In the genomic region with DNA sequence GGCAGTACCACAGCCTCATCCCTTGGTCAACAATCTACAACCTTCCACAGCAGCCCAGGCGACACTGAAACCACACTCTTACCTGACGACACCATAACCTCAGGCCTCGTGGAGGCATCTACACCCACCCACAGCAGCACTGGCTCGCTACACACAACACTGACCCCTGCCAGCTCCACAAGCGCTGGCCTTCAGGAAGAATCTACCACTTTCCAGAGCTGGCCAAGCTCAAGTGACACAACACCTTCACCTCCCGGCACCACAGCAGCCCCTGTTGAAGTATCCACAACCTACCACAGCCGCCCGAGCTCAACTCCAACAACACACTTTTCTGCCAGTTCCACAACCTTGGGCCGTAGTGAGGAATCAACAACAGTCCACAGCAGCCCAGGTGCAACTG, we compare ENCODE assay signal across 15 cellular contexts. TPM values are rescaled to one million over a fixed set of nuclear protein-coding genes. Genes with fewer than 3 reads are reported as not detected.
A peak's percentile ranks its signal among the peaks of the same experiment; 100 is the strongest.
DNase-seq lines count a peak whose midpoint lies in the region; ATAC-seq and TF ChIP-seq lines count a peak whose summit lies in the region.
"Not testable (repeated sequence)": the region's sequence is repeated elsewhere in the genome, so short reads cannot be mapped to it uniquely, and the experiment has no call there.
"Had no signal": no experiment of that assay in that cellular context is flagged by ENCODE, and none has a peak within 500 bp of the region (broad histone marks: within the 10 kb centered on the region; RNA-seq: fewer than 3 reads in every experiment).

No MANE protein-coding gene starts in this region.

- intact Hi-C loops in mucosa of descending colon (cut with DNase I, micrococcal nuclease); aorta (cut with DNase I): not testable (repeated sequence)

- not testable (repeated sequence) for H3K4me3 ChIP-seq in mucosa of descending colon; upper lobe of left lung; aorta (ENCODE audit: low read length in 2 of 2)

- not testable (repeated sequence) for DNase-seq in left lobe of liver (ENCODE audit: low spot score); mucosa of descending colon; omental fat pad (ENCODE audit: low spot score); upper lobe of left lung; aorta

- not testable (repeated sequence) for H3K9me3 Mint-ChIP-seq in stimulated activated memory B cell treated with anti-CD40 and anti-IgM and Interleukin-4, amounts not matched to agents 10 μg/mL and 1 μg/mL and 100 μg/mL, for 72 hours

- not testable (repeated sequence) for H3K27ac ChIP-seq in upper lobe of left lung; aorta (ENCODE audit: low read depth in 1 of 2, low read length in 2 of 2)

- not testable (repeated sequence) for H3K27me3 Mint-ChIP-seq in stimulated activated memory B cell treated with anti-CD40 and anti-IgM and Interleukin-4, amounts not matched to agents 10 μg/mL and 1 μg/mL and 100 μg/mL, for 72 hours

- TF ChIP-seq CTCF in mucosa of descending colon (IDR thresholded peaks at IDR 0.05); omental fat pad (IDR thresholded peaks at IDR 0.05); upper lobe of left lung (IDR thresholded peaks at IDR 0.05): not testable (repeated sequence)

- WGBS in upper lobe of left lung, 2 donors = no CpG with 5 or more reads among the region's 9 CpGs
- no CpG with 5 or more reads among the region's 9 CpGs for WGBS in aorta, 2 donors

- TF ChIP-seq POLR2A in upper lobe of left lung (IDR thresholded peaks at IDR 0.05) = not testable (repeated sequence)

- not testable (repeated sequence) for H3K27ac Mint-ChIP-seq in stimulated activated memory B cell treated with anti-CD40 and anti-IgM and Interleukin-4, amounts not matched to agents 10 μg/mL and 1 μg/mL and 100 μg/mL, for 72 hours

- peak; percentile 15 for ATAC-seq in left lobe of liver
- peak; percentile 48 for ATAC-seq in mucosa of descending colon
- ATAC-seq in omental fat pad (ENCODE audit: low FRiP score) = peak; percentile 41
- peak; percentile 31 for ATAC-seq in stimulated activated memory B cell treated with anti-CD40 and anti-IgM and Interleukin-4, amounts not matched to agents 10 μg/mL and 1 μg/mL and 100 μg/mL, for 72 hours
- peak; percentile 40 to 79 for ATAC-seq in upper lobe of left lung (ENCODE audit: low FRiP score in 2 of 2)
- ATAC-seq in aorta (ENCODE audit: low FRiP score) = peak; percentile 72

- not testable (repeated sequence) for H3K27me3 ChIP-seq in upper lobe of left lung; aorta (ENCODE audit: control insufficient read depth in 1 of 2, insufficient read depth in 2 of 2, low read length in 1 of 2)

- not testable (repeated sequence) for H3K36me3 Mint-ChIP-seq in stimulated activated memory B cell treated with anti-CD40 and anti-IgM and Interleukin-4, amounts not matched to agents 10 μg/mL and 1 μg/mL and 100 μg/mL, for 72 hours

- not testable (repeated sequence) for TF ChIP-seq EP300 in upper lobe of left lung (IDR thresholded peaks at IDR 0.05)

- H3K36me3 ChIP-seq in mucosa of descending colon (ENCODE audit: low read depth); upper lobe of left lung; aorta (ENCODE audit: control insufficient read depth in 1 of 2, insufficient read depth in 2 of 2, low read length in 1 of 2): not testable (repeated sequence)

- H3K4me3 Mint-ChIP-seq in stimulated activated memory B cell treated with anti-CD40 and anti-IgM and Interleukin-4, amounts not matched to agents 10 μg/mL and 1 μg/mL and 100 μg/mL, for 72 hours = not testable (repeated sequence)

- H3K9me3 ChIP-seq in mucosa of descending colon; upper lobe of left lung; aorta (ENCODE audit: control insufficient read depth, low read length): not testable (repeated sequence)

- not testable (repeated sequence) for H3K4me1 Mint-ChIP-seq in stimulated activated memory B cell treated with anti-CD40 and anti-IgM and Interleukin-4, amounts not matched to agents 10 μg/mL and 1 μg/mL and 100 μg/mL, for 72 hours

- not testable (repeated sequence) for H3K4me1 ChIP-seq in mucosa of descending colon (ENCODE audit: low read depth); upper lobe of left lung; aorta (ENCODE audit: control insufficient read depth in 1 of 2, insufficient read depth in 2 of 2, low read length in 2 of 2)

RNA-seq across cellular contexts. Expression of a gene that starts 25.2 kb away (rescaled TPM):
- total RNA-seq in left lobe of liver = not detected
- 10 to 100 TPM; 12.4 to 28.4 (median 22.2) TPM for total RNA-seq in mucosa of descending colon
- not detected for total RNA-seq in omental fat pad
- total RNA-seq in upper lobe of left lung = not detected
- not detected for total RNA-seq in aorta
- 1 to 10 TPM in 1 of 2 donors, not detected in 1; 1.6 TPM for polyA plus RNA-seq in aorta
- total RNA-seq: A673; CD4-positive, alpha-beta memory T cell; CD4-positive, CD25-positive, alpha-beta regulatory T cell; CD8-positive, alpha-beta memory T cell; Daoy; G401; GM12878 had no signal
- polyA plus RNA-seq: AG04450; CD14-positive monocyte; CD4-positive, alpha-beta memory T cell; CD4-positive, CD25-positive, alpha-beta regulatory T cell; CD8-positive, alpha-beta memory T cell had no signal

RNA-seq across cellular contexts. Expression of a gene that starts 25.3 kb away (rescaled TPM):
- 0.05 TPM for total RNA-seq in left lobe of liver
- 100 to 1,000 TPM; 357 to 848 (median 814) TPM for total RNA-seq in mucosa of descending colon
- 1 to 10 TPM in 1 of 4 donors, not detected in 3; 2.4 TPM for total RNA-seq in omental fat pad
- total RNA-seq in upper lobe of left lung = 1 to 10 TPM in 2 of 6 donors, under 1 TPM in 1, not detected in 3; 0.69 to 2.1 (median 1.8) TPM
- total RNA-seq in aorta = under 1 TPM; 0.24 to 0.88 TPM
- 10 to 100 TPM in 1 of 2 donors, 1 to 10 TPM in 1; 2.6 to 13.1 TPM for polyA plus RNA-seq in aorta
- total RNA-seq: CD4-positive, alpha-beta memory T cell; CD4-positive, CD25-positive, alpha-beta regulatory T cell; G401 had no signal
- polyA plus RNA-seq: CD14-positive monocyte had no signal

RNA-seq across cellular contexts. Expression of a gene that starts 45.3 kb away (rescaled TPM):
- total RNA-seq in left lobe of liver = 9.4 TPM
- total RNA-seq in mucosa of descending colon = 100 to 1,000 TPM in 2 of 3 donors, 10 to 100 TPM in 1; 57.6 to 184 (median 105) TPM
- 1 to 10 TPM in 1 of 4 donors, under 1 TPM in 3; 0.09 to 1.1 (median 0.24) TPM for total RNA-seq in omental fat pad
- 1 to 10 TPM in 3 of 6 donors, under 1 TPM in 3; 0.30 to 3.1 (median 0.94) TPM for total RNA-seq in upper lobe of left lung
- total RNA-seq in aorta = under 1 TPM; 0.39 to 0.45 TPM
- polyA plus RNA-seq in aorta = 1 to 10 TPM in 1 of 2 donors, not detected in 1; 5.5 TPM
- total RNA-seq: CD4-positive, alpha-beta memory T cell; CD4-positive, CD25-positive, alpha-beta regulatory T cell; CD8-positive, alpha-beta memory T cell; Daoy; G401 had no signal
- polyA plus RNA-seq: AG04450; CD14-positive monocyte; CD4-positive, alpha-beta memory T cell; CD4-positive, CD25-positive, alpha-beta regulatory T cell; CD8-positive, alpha-beta memory T cell had no signal

Comparison
In these comparisons a context has a peak if more than half of its experiments do, and no peak if none do; other contexts are left out.
1. ATAC-seq: peak in every context shown above with its lines; median percentile 72 in aorta; 60 in upper lobe of left lung; 48 in mucosa of descending colon; 41 in omental fat pad; 31 in stimulated activated memory B cell treated with anti-CD40 and anti-IgM and Interleukin-4, amounts not matched to agents 10 μg/mL and 1 μg/mL and 100 μg/mL, for 72 hours; 15 in left lobe of liver.
2. RNA of a gene that starts 25.2 kb away (total RNA-seq): 12.4 to 28.4 TPM in mucosa of descending colon; not detected in left lobe of liver (single experiment), not detected in omental fat pad, not detected in upper lobe of left lung and not detected in aorta; every median in the first group is over 10 times any median in the second.
3. RNA of a gene that starts 25.3 kb away (total RNA-seq): 357 to 848 TPM in mucosa of descending colon; 0.24 to 0.88 TPM in aorta, 0.69 to 2.1 TPM in upper lobe of left lung, 0.05 TPM in left lobe of liver (single experiment) and 2.4 TPM in omental fat pad; every median in the first group is over 100 times any median in the second.